Comparison of ENCODE assay signal across 9 cellular contexts in the genomic region with DNA sequence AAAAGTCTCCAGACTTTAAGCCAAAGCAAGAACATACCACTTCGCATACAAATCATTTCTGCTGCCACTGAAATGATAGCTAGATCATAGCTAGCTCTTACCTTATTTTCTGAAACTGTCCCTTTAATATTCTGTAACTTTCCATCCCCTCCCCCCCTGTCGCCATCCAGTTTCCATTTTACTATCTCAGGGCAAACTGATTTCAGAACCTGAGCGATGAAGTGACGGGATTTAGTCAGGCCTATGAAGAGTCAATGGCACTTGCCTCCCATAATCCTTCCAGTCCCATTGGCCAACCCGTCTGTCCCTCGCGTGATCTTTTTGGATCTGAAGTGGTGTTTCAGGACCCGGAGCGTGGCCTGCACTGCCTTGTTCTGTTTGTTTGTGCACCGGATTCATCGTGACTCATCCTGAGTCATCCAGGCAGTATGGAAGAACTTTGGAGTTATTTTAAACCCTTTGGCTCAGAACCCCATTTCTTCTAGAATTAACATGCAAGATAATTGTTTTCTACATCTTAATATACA.
A peak's percentile ranks its signal among the peaks of the same experiment; 100 is the strongest.
DNase-seq lines count a peak whose midpoint lies in the region; ATAC-seq and TF ChIP-seq lines count a peak whose summit lies in the region.
"Had no signal": no experiment of that assay in that cellular context is flagged by ENCODE, and none has a peak within 500 bp of the region (broad histone marks: within the 10 kb centered on the region; RNA-seq: fewer than 3 reads in every experiment).

No MANE protein-coding gene starts in this region.

- peak in 1 of 4 donors; percentile 53 for TF ChIP-seq EP300 in sigmoid colon (IDR thresholded peaks at IDR 0.05)

- H3K27me3 ChIP-seq in sigmoid colon: no peaks in the 10 kb centered on the region

- DNase-seq in activated CD8-positive, alpha-beta memory T cell treated with anti-CD3 and anti-CD28 coated beads for 24 hours: peak; percentile 70
- no peak for DNase-seq in activated CD8-positive, alpha-beta memory T cell treated with anti-CD3 and anti-CD28 coated beads, Interleukin-2, amount 50 U/mL, for 4 hours
- peak; percentile 27 for DNase-seq in activated T-cell treated with anti-CD3 and anti-CD28 coated beads, Interleukin-2, amount 50 U/mL, for 4 hours
- peak; percentile 96 for DNase-seq in fibroblast of pulmonary artery (ENCODE audit: low read depth)
- peak; percentile 93 for DNase-seq in sigmoid colon
- no peak for DNase-seq in putamen (ENCODE audit: low spot score)
- DNase-seq in GM20000 (ENCODE audit: low spot score): no peak

- H3K36me3 ChIP-seq in sigmoid colon: no peaks in the 10 kb centered on the region

- intact Hi-C loops in sigmoid colon (cut with DNase I): loop anchor here (5.0 kb wide), 1 partner anchor 40 kb away; no protein-coding TSS in a partner anchor

- H3K4me3 ChIP-seq in fibroblast of pulmonary artery (replicated peaks; ENCODE audit: low read depth, low read length) (no peak overlapping the region), sigmoid colon (no peak overlapping the region)

- H3K27me3 Mint-ChIP-seq in activated T-cell treated with anti-CD3 and anti-CD28 coated beads, Interleukin-2, amount 50 U/mL, for 4 hours (ENCODE audit: low read depth): no peaks in the 10 kb centered on the region
- H3K27me3 Mint-ChIP-seq: B cell had no signal

- peak overlapping the region; percentile 66 for H3K4me3 Mint-ChIP-seq in activated T-cell treated with anti-CD3 and anti-CD28 coated beads, Interleukin-2, amount 50 U/mL, for 4 hours
- H3K4me3 Mint-ChIP-seq: B cell had no signal

- peak overlapping the region; percentile 77 to 86 (median 78) for H3K27ac ChIP-seq in sigmoid colon

- ATAC-seq in activated T-cell treated with anti-CD3 and anti-CD28 coated beads, Interleukin-2, amount 50 U/mL, for 4 hours: peak; percentile 60 to 61
- no peak for ATAC-seq in HG03439 (IDR thresholded peaks at IDR 0.05; ENCODE audit: unreplicated experiment)

- peaks cover 0 to 63% (median 45%) of the 10 kb centered on the region in 4 donors for H3K4me1 ChIP-seq in sigmoid colon

- H3K9me3 ChIP-seq in sigmoid colon: no peaks in the 10 kb centered on the region

- H3K4me1 Mint-ChIP-seq in activated T-cell treated with anti-CD3 and anti-CD28 coated beads, Interleukin-2, amount 50 U/mL, for 4 hours (ENCODE audit: low read depth): peaks cover 82% of the 10 kb centered on the region

- H3K9me3 Mint-ChIP-seq in activated T-cell treated with anti-CD3 and anti-CD28 coated beads, Interleukin-2, amount 50 U/mL, for 4 hours: peaks cover 3% of the 10 kb centered on the region

- TF ChIP-seq CTCF in fibroblast of pulmonary artery (IDR thresholded peaks at IDR 0.05; ENCODE audit: low read length, missing control alignments) (no peak), sigmoid colon (IDR thresholded peaks at IDR 0.05) (no peak), GM20000 (IDR thresholded peaks at IDR 0.05; ENCODE audit: extremely low read depth, missing control alignments) (no peak)

- TF ChIP-seq POLR2A in sigmoid colon (IDR thresholded peaks at IDR 0.05): no peak

- H3K36me3 Mint-ChIP-seq in activated T-cell treated with anti-CD3 and anti-CD28 coated beads, Interleukin-2, amount 50 U/mL, for 4 hours (ENCODE audit: insufficient read depth): peaks cover 38% of the 10 kb centered on the region

- WGBS in sigmoid colon, 2 donors: 63 to 67% methylated on average over 11 of the region's 11 CpGs

Comparison
In these comparisons a context has a peak if more than half of its experiments do, and no peak if none do; other contexts are left out.
1. DNase-seq: peak in activated CD8-positive, alpha-beta memory T cell treated with anti-CD3 and anti-CD28 coated beads for 24 hours (single experiment), activated T-cell treated with anti-CD3 and anti-CD28 coated beads, Interleukin-2, amount 50 U/mL, for 4 hours (single experiment), fibroblast of pulmonary artery (single experiment) and sigmoid colon (single experiment); none in activated CD8-positive, alpha-beta memory T cell treated with anti-CD3 and anti-CD28 coated beads, Interleukin-2, amount 50 U/mL, for 4 hours (single experiment), putamen (single experiment) and GM20000 (single experiment).